ENCODE assay signal across 19 cellular contexts in the genomic region with DNA sequence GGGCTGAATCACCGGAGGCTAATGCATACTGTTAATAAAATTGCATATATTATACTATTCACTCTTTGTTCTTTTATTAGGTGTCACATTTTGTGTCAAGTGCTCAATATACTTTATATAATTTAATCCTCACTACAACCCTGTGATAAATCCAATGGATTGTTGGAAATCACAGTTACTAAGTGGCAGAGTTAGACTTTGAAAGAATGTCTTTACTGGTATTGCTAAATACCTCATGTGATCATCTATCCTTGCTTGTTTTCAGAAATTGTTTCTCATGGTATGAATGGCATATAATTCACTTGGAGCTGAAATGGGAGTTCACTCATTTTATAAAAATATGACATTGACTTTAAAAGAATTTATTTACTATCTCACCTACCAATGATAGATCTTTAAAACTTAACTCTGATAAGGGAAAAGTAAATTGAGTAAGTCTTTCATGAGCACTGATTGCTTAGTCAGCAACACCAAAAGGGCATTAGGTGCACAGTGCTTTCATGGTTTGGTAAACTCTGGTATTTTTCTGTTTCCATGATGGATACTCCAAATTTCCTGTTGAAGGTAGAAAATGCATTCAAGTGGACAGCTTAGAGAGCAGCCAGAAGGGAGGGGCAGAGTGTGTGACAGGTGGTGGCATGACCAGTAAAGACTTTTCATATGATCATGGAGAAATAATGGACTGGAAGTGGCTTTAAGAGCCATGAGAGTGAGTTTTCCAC. TPM values are rescaled to one million over a fixed set of nuclear protein-coding genes. Genes with fewer than 3 reads are reported as not detected.
DNase-seq lines count a peak whose midpoint lies in the region; ATAC-seq and TF ChIP-seq lines count a peak whose summit lies in the region.
"Had no signal": no experiment of that assay in that cellular context is flagged by ENCODE, and none has a peak within 500 bp of the region (broad histone marks: within the 10 kb centered on the region; RNA-seq: fewer than 3 reads in every experiment).

No MANE protein-coding gene starts in this region.

- H3K36me3 Mint-ChIP-seq in WTC11, result no peaks in the 10 kb centered on the region

- CTCF ChIA-PET in WTC11 (lab: Charles Lee), result no interaction called here

- no peak for ATAC-seq in WTC11
- ATAC-seq: SK-N-SH treated with all-trans-retinoic acid at 6 μM for 48 hours had no signal

- H3K4me3 Mint-ChIP-seq in WTC11, result no peak overlapping the region
- H3K4me3 Mint-ChIP-seq: CD8-positive, alpha-beta memory T cell had no signal

- H3K9ac ChIP-seq in adipocyte (ENCODE audit: low read length), result no peak overlapping the region
- H3K9ac ChIP-seq: BLaER1 had no signal

- DNase-seq in GM03348 (ENCODE audit: low spot score), result peak; percentile 15
- peak; percentile 21 for DNase-seq in adipocyte (ENCODE audit: low read depth)
- DNase-seq in kidney epithelial cell (ENCODE audit: low read depth), result peak; percentile 45
- DNase-seq in renal cortical epithelial cell (ENCODE audit: low read depth), result peak; percentile 91
- no peak for DNase-seq in NCI-H128 (lab: John Stamatoyannopoulos, UW; ENCODE audit: unreplicated experiment)
- no peak for DNase-seq in GDM1 (lab: John Stamatoyannopoulos, UW)
- no peak for DNase-seq in WTC11 (ENCODE audit: low spot score)
- DNase-seq: CD8-positive, alpha-beta memory T cell; DMS 273 treated with DMSO at 0.1 percent for 48 hours; EL; GOT3; KBM-7; NCI-H146; NCI-H2171; NCI-H446 treated with DMSO at 0.1 percent for 48 hours; NCI-H774; PC-9 had no signal

- no peak overlapping the region for H3K4me3 ChIP-seq in adipocyte (ENCODE audit: low read length)
- no peak overlapping the region for H3K4me3 ChIP-seq in kidney epithelial cell (ENCODE audit: low read depth, low read length)
- H3K4me3 ChIP-seq: BLaER1, PC-9 had no signal

- no peak overlapping the region for H3K27ac Mint-ChIP-seq in WTC11

- TF ChIP-seq CTCF in kidney epithelial cell (IDR thresholded peaks at IDR 0.05; ENCODE audit: insufficient read depth, low read length, poor library complexity, severe bottlenecking) (no peak), WTC11 (IDR thresholded peaks at IDR 0.05) (no peak)

- peaks cover 9% of the 10 kb centered on the region for H3K4me1 ChIP-seq in adipocyte (ENCODE audit: control insufficient read depth, insufficient read depth, low read length)
- H3K4me1 ChIP-seq: BLaER1 had no signal

- H3K27me3 ChIP-seq in adipocyte (replicated peaks; ENCODE audit: control insufficient read depth, insufficient read depth, low read length) (no peaks in the 10 kb centered on the region), kidney epithelial cell (ENCODE audit: control insufficient read depth, insufficient read depth, low read length) (no peaks in the 10 kb centered on the region)
- H3K27me3 ChIP-seq: BLaER1 had no signal

- H3K9me3 Mint-ChIP-seq in WTC11, result no peaks in the 10 kb centered on the region
- H3K9me3 Mint-ChIP-seq: CD8-positive, alpha-beta memory T cell had no signal

- H3K36me3 ChIP-seq in adipocyte (ENCODE audit: control insufficient read depth, insufficient read depth, low read length, severe bottlenecking) (no peaks in the 10 kb centered on the region), kidney epithelial cell (ENCODE audit: control insufficient read depth, insufficient read depth, low read length) (no peaks in the 10 kb centered on the region)
- H3K36me3 ChIP-seq: BLaER1 had no signal

- no peaks in the 10 kb centered on the region for H3K9me3 ChIP-seq in adipocyte (ENCODE audit: control insufficient read depth, low read length)
- H3K9me3 ChIP-seq: BLaER1 had no signal

- H3K4me1 Mint-ChIP-seq in WTC11, result no peaks in the 10 kb centered on the region
- H3K4me1 Mint-ChIP-seq: CD8-positive, alpha-beta memory T cell had no signal

- POLR2A ChIA-PET in WTC11 (lab: Charles Lee), result no interaction called here

- H3K27me3 Mint-ChIP-seq in WTC11 (ENCODE audit: low read depth), result no peaks in the 10 kb centered on the region; the same call in 1 of the 2 replicates

TF ChIP-seq in WTC11, 78 proteins besides CTCF, POLR2A, EP300 and RAD21 (continues in another document):
- TF ChIP-seq, protein P1, sequence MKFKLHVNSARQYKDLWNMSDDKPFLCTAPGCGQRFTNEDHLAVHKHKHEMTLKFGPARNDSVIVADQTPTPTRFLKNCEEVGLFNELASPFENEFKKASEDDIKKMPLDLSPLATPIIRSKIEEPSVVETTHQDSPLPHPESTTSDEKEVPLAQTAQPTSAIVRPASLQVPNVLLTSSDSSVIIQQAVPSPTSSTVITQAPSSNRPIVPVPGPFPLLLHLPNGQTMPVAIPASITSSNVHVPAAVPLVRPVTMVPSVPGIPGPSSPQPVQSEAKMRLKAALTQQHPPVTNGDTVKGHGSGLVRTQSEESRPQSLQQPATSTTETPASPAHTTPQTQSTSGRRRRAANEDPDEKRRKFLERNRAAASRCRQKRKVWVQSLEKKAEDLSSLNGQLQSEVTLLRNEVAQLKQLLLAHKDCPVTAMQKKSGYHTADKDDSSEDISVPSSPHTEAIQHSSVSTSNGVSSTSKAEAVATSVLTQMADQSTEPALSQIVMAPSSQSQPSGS (CRISPR knock-in tag; IDR thresholded peaks at IDR 0.05; ENCODE audit: borderline replicate concordance, low read depth), result no peak
- TF ChIP-seq, protein P2, sequence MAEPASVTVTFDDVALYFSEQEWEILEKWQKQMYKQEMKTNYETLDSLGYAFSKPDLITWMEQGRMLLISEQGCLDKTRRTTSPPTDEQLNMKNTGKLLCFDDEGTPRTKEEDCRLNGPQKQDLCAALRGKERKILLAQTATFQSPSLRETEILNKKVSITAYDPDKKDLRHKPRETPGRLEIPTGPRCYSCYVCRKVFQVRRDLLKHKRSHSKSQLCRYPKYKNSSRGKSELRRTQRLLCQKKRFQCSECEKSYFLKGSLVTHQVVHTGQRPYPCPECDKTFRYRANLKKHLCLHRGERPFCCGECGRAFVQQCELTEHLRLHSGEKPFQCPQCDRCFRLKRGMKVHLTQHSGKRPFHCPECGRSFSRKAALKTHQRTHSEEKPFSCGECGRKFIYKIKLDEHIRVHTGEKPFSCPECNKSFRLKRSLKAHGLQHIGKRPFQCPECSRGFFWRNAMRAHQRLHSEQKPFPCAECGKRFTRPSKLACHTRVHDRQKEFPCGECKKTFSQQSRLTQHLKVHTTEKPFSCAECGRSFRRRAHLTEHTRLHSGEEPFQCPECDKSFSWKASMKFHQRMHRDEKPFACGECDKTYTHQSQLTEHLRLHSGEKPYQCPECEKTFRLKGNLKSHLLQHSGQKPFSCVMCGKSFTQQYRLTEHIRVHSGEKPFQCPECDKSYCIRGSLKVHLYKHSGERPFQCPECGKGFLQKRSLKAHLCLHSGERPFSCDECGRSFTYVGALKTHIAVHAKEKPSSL (CRISPR knock-in tag; conservative IDR thresholded peaks at IDR 0.05), result no peak
- TF ChIP-seq ATF1 (CRISPR knock-in tag; IDR thresholded peaks at IDR 0.05) (no peak), MXD4 (CRISPR knock-in tag; IDR thresholded peaks at IDR 0.05; ENCODE audit: borderline replicate concordance) (no peak), NFATC4 (CRISPR knock-in tag; IDR thresholded peaks at IDR 0.05) (no peak), JUN (CRISPR knock-in tag; IDR thresholded peaks at IDR 0.05) (no peak)
- TF ChIP-seq, protein P3, sequence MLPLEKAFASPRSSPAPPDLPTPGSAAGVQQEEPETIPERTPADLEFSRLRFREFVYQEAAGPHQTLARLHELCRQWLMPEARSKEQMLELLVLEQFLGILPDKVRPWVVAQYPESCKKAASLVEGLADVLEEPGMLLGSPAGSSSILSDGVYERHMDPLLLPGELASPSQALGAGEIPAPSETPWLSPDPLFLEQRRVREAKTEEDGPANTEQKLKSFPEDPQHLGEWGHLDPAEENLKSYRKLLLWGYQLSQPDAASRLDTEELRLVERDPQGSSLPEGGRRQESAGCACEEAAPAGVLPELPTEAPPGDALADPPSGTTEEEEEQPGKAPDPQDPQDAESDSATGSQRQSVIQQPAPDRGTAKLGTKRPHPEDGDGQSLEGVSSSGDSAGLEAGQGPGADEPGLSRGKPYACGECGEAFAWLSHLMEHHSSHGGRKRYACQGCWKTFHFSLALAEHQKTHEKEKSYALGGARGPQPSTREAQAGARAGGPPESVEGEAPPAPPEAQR (CRISPR knock-in tag; IDR thresholded peaks at IDR 0.05), result no peak
- TF ChIP-seq, protein P4, sequence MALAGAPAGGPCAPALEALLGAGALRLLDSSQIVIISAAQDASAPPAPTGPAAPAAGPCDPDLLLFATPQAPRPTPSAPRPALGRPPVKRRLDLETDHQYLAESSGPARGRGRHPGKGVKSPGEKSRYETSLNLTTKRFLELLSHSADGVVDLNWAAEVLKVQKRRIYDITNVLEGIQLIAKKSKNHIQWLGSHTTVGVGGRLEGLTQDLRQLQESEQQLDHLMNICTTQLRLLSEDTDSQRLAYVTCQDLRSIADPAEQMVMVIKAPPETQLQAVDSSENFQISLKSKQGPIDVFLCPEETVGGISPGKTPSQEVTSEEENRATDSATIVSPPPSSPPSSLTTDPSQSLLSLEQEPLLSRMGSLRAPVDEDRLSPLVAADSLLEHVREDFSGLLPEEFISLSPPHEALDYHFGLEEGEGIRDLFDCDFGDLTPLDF (CRISPR knock-in tag; IDR thresholded peaks at IDR 0.05), result no peak
- TF ChIP-seq, protein P5, sequence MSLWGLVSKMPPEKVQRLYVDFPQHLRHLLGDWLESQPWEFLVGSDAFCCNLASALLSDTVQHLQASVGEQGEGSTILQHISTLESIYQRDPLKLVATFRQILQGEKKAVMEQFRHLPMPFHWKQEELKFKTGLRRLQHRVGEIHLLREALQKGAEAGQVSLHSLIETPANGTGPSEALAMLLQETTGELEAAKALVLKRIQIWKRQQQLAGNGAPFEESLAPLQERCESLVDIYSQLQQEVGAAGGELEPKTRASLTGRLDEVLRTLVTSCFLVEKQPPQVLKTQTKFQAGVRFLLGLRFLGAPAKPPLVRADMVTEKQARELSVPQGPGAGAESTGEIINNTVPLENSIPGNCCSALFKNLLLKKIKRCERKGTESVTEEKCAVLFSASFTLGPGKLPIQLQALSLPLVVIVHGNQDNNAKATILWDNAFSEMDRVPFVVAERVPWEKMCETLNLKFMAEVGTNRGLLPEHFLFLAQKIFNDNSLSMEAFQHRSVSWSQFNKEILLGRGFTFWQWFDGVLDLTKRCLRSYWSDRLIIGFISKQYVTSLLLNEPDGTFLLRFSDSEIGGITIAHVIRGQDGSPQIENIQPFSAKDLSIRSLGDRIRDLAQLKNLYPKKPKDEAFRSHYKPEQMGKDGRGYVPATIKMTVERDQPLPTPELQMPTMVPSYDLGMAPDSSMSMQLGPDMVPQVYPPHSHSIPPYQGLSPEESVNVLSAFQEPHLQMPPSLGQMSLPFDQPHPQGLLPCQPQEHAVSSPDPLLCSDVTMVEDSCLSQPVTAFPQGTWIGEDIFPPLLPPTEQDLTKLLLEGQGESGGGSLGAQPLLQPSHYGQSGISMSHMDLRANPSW (CRISPR knock-in tag; conservative IDR thresholded peaks at IDR 0.05; ENCODE audit: low read depth), result no peak

RNA-seq across cellular contexts. Expression of a gene that starts 22.6 kb away (rescaled TPM):
- 0.34 and 4.6 TPM in 2 replicates for total RNA-seq in kidney epithelial cell
- total RNA-seq in renal cortical epithelial cell, result 1.4 TPM in 1 of 2 replicates, not detected in the other
- not detected in 3 replicates for total RNA-seq in WTC11 (2021)
- total RNA-seq: CD8-positive, alpha-beta memory T cell had no signal

RNA-seq across cellular contexts. Expression of a gene that starts 23.0 kb away (rescaled TPM):
- total RNA-seq in kidney epithelial cell (3.2 and 4.6 TPM in 2 replicates), renal cortical epithelial cell (2.8 and 11.4 TPM in 2 replicates), WTC11 (2021) (5.1 to 5.5 TPM (median 5.4 TPM) in 3 replicates)

RNA-seq across cellular contexts. Expression of a gene that starts 41.0 kb away (rescaled TPM):
- total RNA-seq in kidney epithelial cell (9.6 and 9.9 TPM in 2 replicates), renal cortical epithelial cell (12.2 and 13.7 TPM in 2 replicates), WTC11 (2021) (4.8 to 6.4 TPM (median 6.1 TPM) in 3 replicates)

Comparison
In these comparisons a context has a peak if more than half of its experiments do, and no peak if none do; other contexts are left out.
1. DNase-seq: peak in GM03348 (single experiment), adipocyte (single experiment), kidney epithelial cell (single experiment) and renal cortical epithelial cell (single experiment); none in NCI-H128 (single experiment), GDM1 (single experiment) and WTC11 (single experiment).